Comparison of ENCODE assay signal across 21 cellular contexts in the genomic region with DNA sequence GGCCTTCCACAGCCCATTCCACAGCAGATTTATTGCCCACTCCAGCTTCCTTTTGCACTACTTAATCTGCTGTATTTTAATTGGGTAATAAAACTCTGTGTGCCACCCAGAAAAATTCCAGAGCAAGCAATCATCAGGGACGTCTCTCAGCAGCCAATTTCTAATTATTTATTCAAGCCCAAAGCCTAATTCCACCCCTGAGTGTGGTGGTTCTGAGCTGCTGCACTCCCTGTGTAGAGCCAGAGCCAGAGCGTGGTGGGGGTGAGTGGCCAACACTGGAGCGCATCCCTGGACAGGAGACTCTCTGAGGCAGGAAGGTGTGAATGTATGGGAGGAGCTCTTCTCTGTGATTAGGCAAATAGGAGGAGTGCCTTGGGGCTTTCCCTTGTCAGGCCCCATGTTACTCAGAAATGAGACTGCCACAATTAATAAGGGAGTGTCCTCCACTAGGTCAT.
DNase-seq lines count a peak whose midpoint lies in the region; ATAC-seq, FAIRE-seq and TF ChIP-seq lines count a peak whose summit lies in the region.
"Had no signal": no experiment of that assay in that cellular context is flagged by ENCODE, and none has a peak within 500 bp of the region (broad histone marks: within the 10 kb centered on the region; RNA-seq: fewer than 3 reads in every experiment).

No MANE protein-coding gene starts in this region.

- H3K27ac ChIP-seq in breast epithelium (no peak overlapping the region), GM12878 (ENCODE audit: control insufficient read depth, insufficient read depth) (no peak overlapping the region)
- H3K27ac ChIP-seq: sigmoid colon, thoracic aorta had no signal

- H3K27me3 Mint-ChIP-seq in MCF 10A (ENCODE audit: insufficient read depth, unreplicated experiment) = no peaks in the 10 kb centered on the region
- H3K27me3 Mint-ChIP-seq: activated CD4-positive, alpha-beta T cell treated with anti-CD3 and anti-CD28 coated beads, Interleukin-2, amount 10 ng/mL, durations not matched to agents 24 days and 14 days had no signal

- ATAC-seq in GM12878 (peak; percentile 60), left colon (peak; percentile 72), HG03025 (IDR thresholded peaks at IDR 0.05; ENCODE audit: low FRiP score, unreplicated experiment) (no peak), GM18520 (IDR thresholded peaks at IDR 0.05; ENCODE audit: unreplicated experiment) (no peak), GM21717 (IDR thresholded peaks at IDR 0.05; ENCODE audit: unreplicated experiment) (no peak), HG03280 (IDR thresholded peaks at IDR 0.05; ENCODE audit: unreplicated experiment) (no peak)
- ATAC-seq: SK-N-SH treated with all-trans-retinoic acid at 6 μM for 48 hours had no signal

- in situ Hi-C loops in GM12878 (cut with MboI) = no loop called here

- H3K36me3 ChIP-seq in breast epithelium (no peaks in the 10 kb centered on the region), GM12878 (ENCODE audit: control insufficient read depth in 2 of 2, insufficient read depth in 2 of 2, low read length in 1 of 2) (no peaks in the 10 kb centered on the region)
- H3K36me3 ChIP-seq: sigmoid colon, thoracic aorta had no signal

- SMC1A ChIA-PET in GM12878 (lab: Charles Lee; ENCODE audit: uncharacterized antibody, unreplicated experiment) = interaction anchor here (0.9 to 1.1 kb wide), 3 partner anchors 25 to 58 kb away, joined by 3 read pairs; no protein-coding TSS in a partner anchor

- intact Hi-C loops in MCF 10A (cut with micrococcal nuclease) = no loop called here
- intact Hi-C loops in breast epithelium (cut with DNase I; ENCODE audit: low total_unique reads) = no loop called here
- intact Hi-C loops in GM12878 (cut with micrococcal nuclease; ENCODE audit: unreplicated experiment) = no loop called here
- intact Hi-C loops in left colon (cut with DNase I, micrococcal nuclease) = no loop called here

- H3K4me1 ChIP-seq in breast epithelium (no peaks in the 10 kb centered on the region), GM12878 (ENCODE audit: control insufficient read depth, insufficient read depth, low read length) (no peaks in the 10 kb centered on the region)
- H3K4me1 ChIP-seq: sigmoid colon had no signal

- TF ChIP-seq RAD21 in GM12878 (IDR thresholded peaks at IDR 0.05; ENCODE audit: insufficient read depth, low read depth, low read length) = no peak

- BruUV-seq in MCF 10A (replicated peaks; lab: Mats Ljungman, UMichigan) = no TSS peak
- no TSS peak for BruUV-seq in GM12878 (replicated peaks; lab: Mats Ljungman, UMichigan)

- TF ChIP-seq POLR2A in breast epithelium (IDR thresholded peaks at IDR 0.05) = no peak
- no peak for TF ChIP-seq POLR2A in GM12878 (IDR thresholded peaks at IDR 0.05; ENCODE audit: low read depth, low read length)

- no peak overlapping the region for H3K4me3 Mint-ChIP-seq in MCF 10A (ENCODE audit: unreplicated experiment)
- H3K4me3 Mint-ChIP-seq: activated CD4-positive, alpha-beta T cell treated with anti-CD3 and anti-CD28 coated beads, Interleukin-2, amount 10 ng/mL, durations not matched to agents 24 days and 14 days had no signal

- H4K20me1 ChIP-seq in GM12878 (ENCODE audit: control insufficient read depth, insufficient read depth) = no peaks in the 10 kb centered on the region

- H3K9ac ChIP-seq in GM12878 (ENCODE audit: control insufficient read depth, insufficient read depth, low read length) = no peak overlapping the region

- TF ChIP-seq CTCF in MCF 10A (IDR thresholded peaks at IDR 0.05; ENCODE audit: unreplicated experiment) = no peak
- no peak for TF ChIP-seq CTCF in breast epithelium (IDR thresholded peaks at IDR 0.05)
- TF ChIP-seq CTCF in GM12878 (IDR thresholded peaks at IDR 0.05 in 2 of 3, conservative IDR thresholded peaks at IDR 0.05 in 1 of 3; ENCODE audit: control insufficient read depth in 2 of 3, extremely low read depth in 1 of 3, insufficient read depth in 1 of 3, low read depth in 3 of 3, low read length in 3 of 3) = no peak

- CTCF ChIA-PET in MCF 10A (lab: Yijun Ruan, JAX) = interaction anchor here (0.9 kb wide), 1 partner anchor 172 kb away, joined by 3 read pairs; no protein-coding TSS in a partner anchor
- CTCF ChIA-PET in GM12878 (lab: Yijun Ruan, JAX) = no interaction called here

- FAIRE-seq in GM12878 (lab: Jason Lieb, UNC) = no peak
- FAIRE-seq: A204.1, astrocyte had no signal

- H3K4me3 ChIP-seq in breast epithelium (no peak overlapping the region), GM12878 (no peak overlapping the region)
- H3K4me3 ChIP-seq: sigmoid colon, thoracic aorta had no signal

- H3K36me3 Mint-ChIP-seq in MCF 10A (ENCODE audit: insufficient read depth, unreplicated experiment) = no peaks in the 10 kb centered on the region

- no peaks in the 10 kb centered on the region for H3K9me3 Mint-ChIP-seq in MCF 10A (ENCODE audit: unreplicated experiment)
- H3K9me3 Mint-ChIP-seq: activated CD4-positive, alpha-beta T cell treated with anti-CD3 and anti-CD28 coated beads, Interleukin-2, amount 10 ng/mL, durations not matched to agents 24 days and 14 days had no signal

- peak; percentile 22 for DNase-seq in MCF 10A (ENCODE audit: unreplicated experiment)
- no peak for DNase-seq in breast epithelium (ENCODE audit: low spot score in 2 of 2)
- DNase-seq in GM12878 (ENCODE audit: low read depth, low spot score) = no peak
- no peak for DNase-seq in left colon
- DNase-seq: activated CD4-positive, alpha-beta T cell treated with anti-CD3 and anti-CD28 coated beads, Interleukin-2, amount 10 ng/mL, durations not matched to agents 24 days and 14 days; activated naive CD4-positive, alpha-beta T cell treated with Interleukin-2 at 50 U/mL for 16 hours; DND-41; glutamatergic neuron; GOT3; NCI-H2029; NCI-H524; sigmoid colon; stimulated activated CD4-positive, alpha-beta T cell treated with anti-CD3 and anti-CD28 coated beads, Interleukin-4, amount 100 ng/mL, for 1 hour had no signal

- no peak overlapping the region for H3K4me2 ChIP-seq in GM12878 (ENCODE audit: control insufficient read depth, insufficient read depth)

- H3K27me3 ChIP-seq in breast epithelium (no peaks in the 10 kb centered on the region), GM12878 (replicated peaks in 1 of 2; ENCODE audit: control insufficient read depth in 2 of 2, insufficient read depth in 2 of 2, low read length in 1 of 2) (no peaks in the 10 kb centered on the region)
- H3K27me3 ChIP-seq: sigmoid colon had no signal

- 44% methylated on average over 3 of the region's 3 CpGs for WGBS in GM12878 (ENCODE audit: insufficient coverage, insufficient replicate concordance, low lambda C conversion rate, missing lambda C conversion rate)

- no peak for TF ChIP-seq EP300 in GM12878 (IDR thresholded peaks at IDR 0.05; ENCODE audit: borderline replicate concordance in 1 of 2, control insufficient read depth in 1 of 2, low read depth in 2 of 2, low read length in 2 of 2)

- RAD21 ChIA-PET in GM12878 (lab: Charles Lee; ENCODE audit: unreplicated experiment) = interaction anchor here (1.0 kb wide), 1 partner anchor 31 kb away, joined by 3 read pairs; no protein-coding TSS in a partner anchor

- peaks cover 7% of the 10 kb centered on the region for H3K4me1 Mint-ChIP-seq in MCF 10A (ENCODE audit: insufficient read depth, unreplicated experiment)

- no peaks in the 10 kb centered on the region for H3K9me3 ChIP-seq in breast epithelium
- H3K9me3 ChIP-seq in GM12878 (replicated peaks; ENCODE audit: control insufficient read depth, insufficient read depth, low read length) = no peaks in the 10 kb centered on the region; the same call in 2 of the 3 replicates
- H3K9me3 ChIP-seq: sigmoid colon, thoracic aorta had no signal

- no peaks in the 10 kb centered on the region for H3K79me2 ChIP-seq in GM12878 (ENCODE audit: control insufficient read depth, insufficient read depth, low read length)

- POLR2A ChIA-PET in MCF 10A (lab: Yijun Ruan, JAX) = no interaction called here
- POLR2A ChIA-PET in GM12878 (lab: Charles Lee) = no interaction called here

- H2AFZ ChIP-seq in GM12878 (ENCODE audit: control insufficient read depth, low read depth, low read length) = no peak overlapping the region

- H3K27ac Mint-ChIP-seq in MCF 10A (ENCODE audit: low read depth, unreplicated experiment) = peak overlapping the region; percentile 41
- H3K27ac Mint-ChIP-seq: activated CD4-positive, alpha-beta T cell treated with anti-CD3 and anti-CD28 coated beads, Interleukin-2, amount 10 ng/mL, durations not matched to agents 24 days and 14 days had no signal

TF ChIP-seq in GM12878, 131 proteins besides CTCF, POLR2A, EP300 and RAD21 (continues in another document):
- TF ChIP-seq FOXM1 (IDR thresholded peaks at IDR 0.05; ENCODE audit: low read depth, low read length) = no peak
- TF ChIP-seq ZNF24 (IDR thresholded peaks at IDR 0.05) = no peak
- no peak for TF ChIP-seq PKNOX1 (IDR thresholded peaks at IDR 0.05)
- TF ChIP-seq NBN (IDR thresholded peaks at IDR 0.05) = no peak
- no peak for TF ChIP-seq STAT3 (IDR thresholded peaks at IDR 0.05; ENCODE audit: low read depth, low read length)
- TF ChIP-seq RBBP5 (conservative IDR thresholded peaks at IDR 0.05) = no peak
- TF ChIP-seq IKZF1 (conservative IDR thresholded peaks at IDR 0.05) = no peak
- TF ChIP-seq, protein P1, sequence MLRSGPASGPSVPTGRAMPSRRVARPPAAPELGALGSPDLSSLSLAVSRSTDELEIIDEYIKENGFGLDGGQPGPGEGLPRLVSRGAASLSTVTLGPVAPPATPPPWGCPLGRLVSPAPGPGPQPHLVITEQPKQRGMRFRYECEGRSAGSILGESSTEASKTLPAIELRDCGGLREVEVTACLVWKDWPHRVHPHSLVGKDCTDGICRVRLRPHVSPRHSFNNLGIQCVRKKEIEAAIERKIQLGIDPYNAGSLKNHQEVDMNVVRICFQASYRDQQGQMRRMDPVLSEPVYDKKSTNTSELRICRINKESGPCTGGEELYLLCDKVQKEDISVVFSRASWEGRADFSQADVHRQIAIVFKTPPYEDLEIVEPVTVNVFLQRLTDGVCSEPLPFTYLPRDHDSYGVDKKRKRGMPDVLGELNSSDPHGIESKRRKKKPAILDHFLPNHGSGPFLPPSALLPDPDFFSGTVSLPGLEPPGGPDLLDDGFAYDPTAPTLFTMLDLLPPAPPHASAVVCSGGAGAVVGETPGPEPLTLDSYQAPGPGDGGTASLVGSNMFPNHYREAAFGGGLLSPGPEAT (IDR thresholded peaks at IDR 0.05; ENCODE audit: low read depth) = no peak
- no peak for TF ChIP-seq ETV6 (conservative IDR thresholded peaks at IDR 0.05 in 1 of 2, IDR thresholded peaks at IDR 0.05 in 1 of 2; ENCODE audit: borderline replicate concordance in 1 of 2, low read depth in 1 of 2)
- TF ChIP-seq SREBF2 (IDR thresholded peaks at IDR 0.05; ENCODE audit: low read length) = no peak
- no peak for TF ChIP-seq DPF2 (IDR thresholded peaks at IDR 0.05)

Comparison
In these comparisons a context has a peak if more than half of its experiments do, and no peak if none do; other contexts are left out.
1. ATAC-seq: peak in GM12878 (single experiment) and left colon (single experiment); none in HG03025 (single experiment), GM18520 (single experiment), GM21717 (single experiment) and HG03280 (single experiment).